ENCODE assay signal across 35 cellular contexts in genomic region chr11:65808744-65809341, GRCh38. TPM values are rescaled to one million over a fixed set of nuclear protein-coding genes. Genes with fewer than 3 reads are reported as not detected.
"Had no signal": no experiment of that assay in that cellular context is flagged by ENCODE, and none has a peak within 500 bp of the region (broad histone marks: within the 10 kb centered on the region; RNA-seq: fewer than 3 reads in every experiment).

No MANE protein-coding gene starts in this region.

- H3K27ac ChIP-seq: Peyer's patch, RWPE1, SJSA1 had no signal

- H3K36me3 Mint-ChIP-seq: activated naive CD8-positive, alpha-beta T cell had no signal

- H3K9me3 ChIP-seq: Peyer's patch, SJSA1 had no signal

- FAIRE-seq: astrocyte, TTC549 had no signal

- H3K4me3 ChIP-seq: Peyer's patch, SJSA1 had no signal

- H3K27ac Mint-ChIP-seq: activated B cell treated with CpG ODN at 0.5 μM for 24 hours; activated CD4-positive, alpha-beta memory T cell treated with anti-CD3 and anti-CD28 coated beads, Interleukin-2, amount 10 ng/mL, durations not matched to agents 7 days and 5 days; activated naive CD4-positive, alpha-beta T cell treated with anti-CD3 and anti-CD28 coated beads for 36 hours; activated naive CD8-positive, alpha-beta T cell; activated T-helper 17 cell treated with anti-CD3 and anti-CD28 coated beads, Interleukin-2, amount 50 U/mL, for 72 hours; T-helper 1 cell treated with Interleukin-12 subunit alpha and Interleukin-12 subunit beta and Interleukin-4 antibody, amounts not matched to agents 30 μg/mL and 1 μg/mL, for 36 hours had no signal

- H3K27me3 Mint-ChIP-seq: activated naive CD8-positive, alpha-beta T cell had no signal

- H3K4me1 Mint-ChIP-seq: activated B cell treated with CpG ODN at 0.5 μM for 24 hours; activated CD4-positive, alpha-beta memory T cell treated with anti-CD3 and anti-CD28 coated beads, Interleukin-2, amount 10 ng/mL, durations not matched to agents 7 days and 5 days; activated T-helper 17 cell treated with anti-CD3 and anti-CD28 coated beads, Interleukin-2, amount 50 U/mL, for 72 hours had no signal

- DNase-seq: activated B cell treated with CpG ODN at 0.5 μM for 24 hours; activated CD4-positive, alpha-beta memory T cell treated with anti-CD3 and anti-CD28 coated beads, Interleukin-2, amount 10 ng/mL, durations not matched to agents 7 days and 5 days; activated CD4-positive, alpha-beta T cell treated with anti-CD3 and anti-CD28 coated beads for 1 hour; activated CD4-positive, alpha-beta T cell treated with anti-CD3 and anti-CD28 coated beads, Interleukin-2, amount 50 U/mL, for 1 hour; activated gamma-delta T cell; activated naive CD4-positive, alpha-beta T cell treated with anti-CD3 and anti-CD28 coated beads for 36 hours; activated T-cell treated with anti-CD3 and anti-CD28 coated beads for 4 hours; activated T-cell treated with anti-CD3 and anti-CD28 coated beads, Interleukin-2, amount 50 U/mL, for 48 hours; amygdala; caudate nucleus; IMR-90; KG1; NCI-H1092; NCI-H146; NCI-H187 treated with DMSO at 0.1 percent for 48 hours; NCI-H2081 treated with DMSO at 0.1 percent for 48 hours; NCI-H226; NCI-H526; NCI-H774; NK-92 treated with Interleukin-12 subunit alpha and Interleukin-12 subunit beta, amount 100 ng/mL, for 24 hours; OCI-M1; Peyer's patch; SHP77; T-helper 9 cell had no signal

- H3K36me3 ChIP-seq: Peyer's patch, SJSA1 had no signal

- H3K4me1 ChIP-seq: Peyer's patch, SJSA1 had no signal

- ATAC-seq: activated T-helper 17 cell treated with anti-CD3 and anti-CD28 coated beads, Interleukin-2, amount 50 U/mL, for 72 hours had no signal

- H3K27me3 ChIP-seq: Peyer's patch had no signal

- H3K4me3 Mint-ChIP-seq: activated B cell treated with CpG ODN at 0.5 μM for 24 hours; activated CD4-positive, alpha-beta memory T cell treated with anti-CD3 and anti-CD28 coated beads, Interleukin-2, amount 10 ng/mL, durations not matched to agents 7 days and 5 days; activated naive CD4-positive, alpha-beta T cell treated with anti-CD3 and anti-CD28 coated beads for 36 hours; activated naive CD8-positive, alpha-beta T cell; activated T-helper 17 cell treated with anti-CD3 and anti-CD28 coated beads, Interleukin-2, amount 50 U/mL, for 72 hours; T-helper 1 cell treated with Interleukin-12 subunit alpha and Interleukin-12 subunit beta and Interleukin-4 antibody, amounts not matched to agents 30 μg/mL and 1 μg/mL, for 36 hours had no signal

RNA-seq across cellular contexts. Expression of gene OVOL1, which starts 22.0 kb away (rescaled TPM):
- total RNA-seq: activated CD4-positive, alpha-beta memory T cell treated with anti-CD3 and anti-CD28 coated beads, Interleukin-2, amount 10 ng/mL, durations not matched to agents 7 days and 5 days; activated CD8-positive, alpha-beta memory T cell treated with anti-CD3 and anti-CD28 coated beads for 36 hours; activated naive CD4-positive, alpha-beta T cell treated with anti-CD3 and anti-CD28 coated beads for 36 hours; IMR-90; LHCN-M2; M059J; NCI-H460; SJSA1 had no signal
- polyA plus RNA-seq: IMR-90 had no signal

RNA-seq across cellular contexts. Expression of gene SNX32, which starts 24.9 kb away (rescaled TPM):
- total RNA-seq: M059J had no signal
